8 cellular contexts compared by ENCODE assay signal in genomic region chr12:88299567-88300101, GRCh38.
A peak's percentile ranks its signal among the peaks of the same experiment; 100 is the strongest.
DNase-seq lines count a peak whose midpoint lies in the region; ATAC-seq, FAIRE-seq and TF ChIP-seq lines count a peak whose summit lies in the region.

No MANE protein-coding gene starts in this region.

- TF ChIP-seq CTCF in smooth muscle cell (IDR thresholded peaks at IDR 0.05; ENCODE audit: borderline replicate concordance, insufficient read depth, poor library complexity, severe bottlenecking), result no peak
- no peak for TF ChIP-seq CTCF in D721Med (IDR thresholded peaks at IDR 0.05; ENCODE audit: insufficient read depth, missing control alignments)
- no peak for TF ChIP-seq CTCF in upper lobe of right lung (IDR thresholded peaks at IDR 0.05)

- FAIRE-seq in D721Med (lab: Jason Lieb, UNC), result no peak

- no peaks in the 10 kb centered on the region for H4K20me1 ChIP-seq in smooth muscle cell (ENCODE audit: low read depth)

- H3K36me3 ChIP-seq in adipocyte (ENCODE audit: control insufficient read depth, insufficient read depth, low read length, severe bottlenecking) (no peaks in the 10 kb centered on the region), smooth muscle cell (ENCODE audit: low read depth) (no peaks in the 10 kb centered on the region), upper lobe of right lung (no peaks in the 10 kb centered on the region)

- H3K27me3 ChIP-seq in adipocyte (replicated peaks; ENCODE audit: control insufficient read depth, insufficient read depth, low read length) (no peaks in the 10 kb centered on the region), smooth muscle cell (ENCODE audit: low read depth) (no peaks in the 10 kb centered on the region), upper lobe of right lung (no peaks in the 10 kb centered on the region)

- H3K4me2 ChIP-seq in smooth muscle cell, result peak overlapping the region; percentile 74

- H3K9me3 ChIP-seq in adipocyte (ENCODE audit: control insufficient read depth, low read length), result no peaks in the 10 kb centered on the region
- H3K9me3 ChIP-seq in smooth muscle cell (replicated peaks; ENCODE audit: low read depth), result no peaks in the 10 kb centered on the region
- H3K9me3 ChIP-seq in upper lobe of right lung, result no peaks in the 10 kb centered on the region

- H3K4me1 ChIP-seq in adipocyte (ENCODE audit: control insufficient read depth, insufficient read depth, low read length) (peaks cover 31% of the 10 kb centered on the region), smooth muscle cell (ENCODE audit: low read depth) (peaks cover 14% of the 10 kb centered on the region), upper lobe of right lung (no peaks in the 10 kb centered on the region)

- H3K27ac ChIP-seq in smooth muscle cell (ENCODE audit: low read depth) (peak overlapping the region; percentile 94), upper lobe of right lung (no peak overlapping the region)

- no peaks in the 10 kb centered on the region for H3K79me2 ChIP-seq in smooth muscle cell (ENCODE audit: low read depth)

- peak overlapping the region; percentile 39 for H3K9ac ChIP-seq in adipocyte (ENCODE audit: low read length)
- peak overlapping the region; percentile 72 for H3K9ac ChIP-seq in smooth muscle cell (ENCODE audit: low read depth)

- H3F3A ChIP-seq in smooth muscle cell (ENCODE audit: low read depth), result peaks cover 5% of the 10 kb centered on the region

- peak overlapping the region; percentile 46 for H3K4me3 ChIP-seq in adipocyte (ENCODE audit: low read length)
- no peak overlapping the region for H3K4me3 ChIP-seq in smooth muscle cell
- no peak overlapping the region for H3K4me3 ChIP-seq in upper lobe of right lung

- intact Hi-C loops in upper lobe of right lung (cut with DNase I), result no loop called here

- WGBS in smooth muscle cell (ENCODE audit: low lambda C conversion rate), result 6% methylated on average over 4 of the region's 4 CpGs

- ATAC-seq in GM18499 (IDR thresholded peaks at IDR 0.05; ENCODE audit: insufficient read depth, unreplicated experiment) (peak; percentile 98), GM21717 (IDR thresholded peaks at IDR 0.05; ENCODE audit: unreplicated experiment) (peak; percentile 97), upper lobe of right lung (no peak)

- peak overlapping the region; percentile 14 for H2AFZ ChIP-seq in smooth muscle cell (ENCODE audit: low read depth)

- DNase-seq in HT1080 (ENCODE audit: low read depth) (peak; percentile 97), adipocyte (ENCODE audit: low read depth) (peak; percentile 85), smooth muscle cell (lab: John Stamatoyannopoulos, UW; ENCODE audit: unreplicated experiment) (no peak), NCI-H510A (lab: John Stamatoyannopoulos, UW) (no peak), D721Med (ENCODE audit: insufficient read length, low spot score) (no peak), upper lobe of right lung (no peak)

Comparison
In these comparisons a context has a peak if more than half of its experiments do, and no peak if none do; other contexts are left out.
1. DNase-seq: peak in HT1080 (single experiment) and adipocyte (single experiment); none in smooth muscle cell (single experiment), NCI-H510A (single experiment), D721Med (single experiment) and upper lobe of right lung (single experiment).